1 cellular context compared by ENCODE assay signal in the genomic region with DNA sequence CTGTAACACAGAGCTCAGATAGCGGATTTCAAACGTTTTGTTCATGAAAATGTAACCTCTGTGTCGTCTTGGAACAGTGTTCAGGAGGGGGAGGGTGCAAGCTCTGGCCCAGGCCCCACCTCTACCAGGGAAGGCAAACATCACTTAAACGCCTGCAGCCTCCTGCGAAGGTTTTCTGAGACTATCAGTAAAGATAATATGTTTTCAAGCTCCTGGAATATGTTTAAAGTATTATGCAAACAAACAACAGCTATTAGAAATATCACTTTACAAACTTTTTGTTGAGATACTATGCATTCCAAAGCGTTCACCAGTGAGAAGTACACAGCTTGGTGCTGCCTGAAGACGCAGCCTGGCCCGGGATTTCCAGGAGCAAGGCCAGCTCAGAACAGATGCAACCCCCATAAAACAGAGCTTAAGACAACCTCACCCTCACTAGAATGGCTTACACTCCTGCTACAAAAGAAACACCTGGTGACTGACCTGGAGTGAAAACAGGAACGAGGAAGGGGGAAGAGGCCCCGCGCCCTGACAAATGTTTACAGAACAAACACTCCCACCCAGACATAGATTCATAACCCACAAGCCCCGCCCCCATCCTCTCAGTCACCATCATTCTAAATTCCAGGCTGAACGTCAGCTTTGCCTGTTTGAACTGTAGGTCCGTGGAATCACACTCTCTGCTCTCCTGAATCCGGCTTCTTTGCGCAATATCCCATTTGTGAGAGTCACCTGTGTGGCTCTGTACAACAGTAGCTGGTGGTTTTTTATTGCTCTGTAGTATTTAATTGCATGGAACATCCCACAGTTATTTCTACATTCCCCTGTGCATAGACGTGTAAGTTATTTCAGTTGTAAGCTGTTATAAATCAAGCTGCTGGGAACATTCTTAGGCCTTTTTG.
TF ChIP-seq lines count a peak whose summit lies in the region.

No MANE protein-coding gene starts in this region.

TF ChIP-seq in A549, 52 proteins besides CTCF, POLR2A, EP300 and RAD21 (continued from another document):
- TF ChIP-seq, protein P1, sequence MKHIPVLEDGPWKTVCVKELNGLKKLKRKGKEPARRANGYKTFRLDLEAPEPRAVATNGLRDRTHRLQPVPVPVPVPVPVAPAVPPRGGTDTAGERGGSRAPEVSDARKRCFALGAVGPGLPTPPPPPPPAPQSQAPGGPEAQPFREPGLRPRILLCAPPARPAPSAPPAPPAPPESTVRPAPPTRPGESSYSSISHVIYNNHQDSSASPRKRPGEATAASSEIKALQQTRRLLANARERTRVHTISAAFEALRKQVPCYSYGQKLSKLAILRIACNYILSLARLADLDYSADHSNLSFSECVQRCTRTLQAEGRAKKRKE (CRISPR knock-in tag; IDR thresholded peaks at IDR 0.05; ENCODE audit: low read depth), result no peak
- no peak for TF ChIP-seq PHF8 (IDR thresholded peaks at IDR 0.05; ENCODE audit: borderline replicate concordance, low read depth)
- peak; percentile 82; the same call in 1 of the 2 replicates for TF ChIP-seq TP53 (CRISPR knock-in tag; IDR thresholded peaks at IDR 0.05)
- no peak for TF ChIP-seq SMC3 (IDR thresholded peaks at IDR 0.05)
- TF ChIP-seq MAZ (IDR thresholded peaks at IDR 0.05; ENCODE audit: borderline replicate concordance, low read depth, low read length), result no peak
- TF ChIP-seq GATA3 (IDR thresholded peaks at IDR 0.05; ENCODE audit: borderline replicate concordance), result no peak
- TF ChIP-seq HOXA7 (CRISPR knock-in tag; IDR thresholded peaks at IDR 0.05), result peak; percentile 78; the same call in 1 of the 2 replicates
- no peak for TF ChIP-seq BHLHE40 (IDR thresholded peaks at IDR 0.05; ENCODE audit: low read depth, low read length)
- peak in 1 of 2 experiments; percentile 39; a peak in 1 of 5 replicates for TF ChIP-seq JUN (IDR thresholded peaks at IDR 0.05)
- TF ChIP-seq KDM1A (IDR thresholded peaks at IDR 0.05; ENCODE audit: low read depth), result no peak
- no peak for TF ChIP-seq ZC3H11A (IDR thresholded peaks at IDR 0.05)
- TF ChIP-seq, protein P2, sequence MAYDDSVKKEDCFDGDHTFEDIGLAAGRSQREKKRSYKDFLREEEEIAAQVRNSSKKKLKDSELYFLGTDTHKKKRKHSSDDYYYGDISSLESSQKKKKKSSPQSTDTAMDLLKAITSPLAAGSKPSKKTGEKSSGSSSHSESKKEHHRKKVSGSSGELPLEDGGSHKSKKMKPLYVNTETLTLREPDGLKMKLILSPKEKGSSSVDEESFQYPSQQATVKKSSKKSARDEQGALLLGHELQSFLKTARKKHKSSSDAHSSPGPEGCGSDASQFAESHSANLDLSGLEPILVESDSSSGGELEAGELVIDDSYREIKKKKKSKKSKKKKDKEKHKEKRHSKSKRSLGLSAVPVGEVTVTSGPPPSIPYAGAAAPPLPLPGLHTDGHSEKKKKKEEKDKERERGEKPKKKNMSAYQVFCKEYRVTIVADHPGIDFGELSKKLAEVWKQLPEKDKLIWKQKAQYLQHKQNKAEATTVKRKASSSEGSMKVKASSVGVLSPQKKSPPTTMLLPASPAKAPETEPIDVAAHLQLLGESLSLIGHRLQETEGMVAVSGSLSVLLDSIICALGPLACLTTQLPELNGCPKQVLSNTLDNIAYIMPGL (CRISPR knock-in tag; IDR thresholded peaks at IDR 0.05; ENCODE audit: borderline replicate concordance), result no peak
- TF ChIP-seq NPAS2 (CRISPR knock-in tag; IDR thresholded peaks at IDR 0.05; ENCODE audit: borderline replicate concordance), result no peak
- no peak for TF ChIP-seq CBX2 (IDR thresholded peaks at IDR 0.05; ENCODE audit: borderline replicate concordance, low read depth)
- TF ChIP-seq HOXB5 (CRISPR knock-in tag; IDR thresholded peaks at IDR 0.05), result peak; percentile 80
- no peak for TF ChIP-seq HEYL (CRISPR knock-in tag; IDR thresholded peaks at IDR 0.05)
- TF ChIP-seq, protein P3, sequence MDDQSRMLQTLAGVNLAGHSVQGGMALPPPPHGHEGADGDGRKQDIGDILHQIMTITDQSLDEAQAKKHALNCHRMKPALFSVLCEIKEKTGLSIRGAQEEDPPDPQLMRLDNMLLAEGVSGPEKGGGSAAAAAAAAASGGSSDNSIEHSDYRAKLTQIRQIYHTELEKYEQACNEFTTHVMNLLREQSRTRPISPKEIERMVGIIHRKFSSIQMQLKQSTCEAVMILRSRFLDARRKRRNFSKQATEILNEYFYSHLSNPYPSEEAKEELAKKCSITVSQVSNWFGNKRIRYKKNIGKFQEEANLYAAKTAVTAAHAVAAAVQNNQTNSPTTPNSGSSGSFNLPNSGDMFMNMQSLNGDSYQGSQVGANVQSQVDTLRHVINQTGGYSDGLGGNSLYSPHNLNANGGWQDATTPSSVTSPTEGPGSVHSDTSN (IDR thresholded peaks at IDR 0.05), result no peak
- TF ChIP-seq, protein P4, sequence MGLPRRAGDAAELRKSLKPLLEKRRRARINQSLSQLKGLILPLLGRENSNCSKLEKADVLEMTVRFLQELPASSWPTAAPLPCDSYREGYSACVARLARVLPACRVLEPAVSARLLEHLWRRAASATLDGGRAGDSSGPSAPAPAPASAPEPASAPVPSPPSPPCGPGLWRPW (IDR thresholded peaks at IDR 0.05), result no peak
- TF ChIP-seq MYC (IDR thresholded peaks at IDR 0.05; ENCODE audit: borderline replicate concordance, low read length), result 0 out of 2 replicates have a peak, but pooled peaks have one; percentile 7
- 0 out of 2 replicates have a peak, but pooled peaks have one; percentile 36 for TF ChIP-seq FOXS1 (CRISPR knock-in tag; IDR thresholded peaks at IDR 0.05)
- TF ChIP-seq ZSCAN20 (CRISPR knock-in tag; IDR thresholded peaks at IDR 0.05), result no peak
- no peak for TF ChIP-seq TFCP2L1 (CRISPR knock-in tag; IDR thresholded peaks at IDR 0.05)
- peak; percentile 79 to 91 for TF ChIP-seq CEBPB (IDR thresholded peaks at IDR 0.05)
- no peak for TF ChIP-seq SREBF2 (IDR thresholded peaks at IDR 0.05)
- no peak for TF ChIP-seq NFE2L2 (conservative IDR thresholded peaks at IDR 0.05; ENCODE audit: low read length)
- TF ChIP-seq CBX8 (IDR thresholded peaks at IDR 0.05), result no peak
- TF ChIP-seq FOSB (CRISPR knock-in tag; IDR thresholded peaks at IDR 0.05), result peak; percentile 81; the same call in 1 of the 2 replicates
- TF ChIP-seq, protein P5, sequence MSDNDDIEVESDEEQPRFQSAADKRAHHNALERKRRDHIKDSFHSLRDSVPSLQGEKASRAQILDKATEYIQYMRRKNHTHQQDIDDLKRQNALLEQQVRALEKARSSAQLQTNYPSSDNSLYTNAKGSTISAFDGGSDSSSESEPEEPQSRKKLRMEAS (IDR thresholded peaks at IDR 0.05), result no peak
- no peak for TF ChIP-seq ZNF302 (CRISPR knock-in tag; IDR thresholded peaks at IDR 0.05)
- TF ChIP-seq NR3C1 (IDR thresholded peaks at IDR 0.05), result no peak
- no peak for TF ChIP-seq CHD2 (IDR thresholded peaks at IDR 0.05; ENCODE audit: low read length, partially characterized antibody)
